ENCODE assay signal across 23 cellular contexts in the genomic region with DNA sequence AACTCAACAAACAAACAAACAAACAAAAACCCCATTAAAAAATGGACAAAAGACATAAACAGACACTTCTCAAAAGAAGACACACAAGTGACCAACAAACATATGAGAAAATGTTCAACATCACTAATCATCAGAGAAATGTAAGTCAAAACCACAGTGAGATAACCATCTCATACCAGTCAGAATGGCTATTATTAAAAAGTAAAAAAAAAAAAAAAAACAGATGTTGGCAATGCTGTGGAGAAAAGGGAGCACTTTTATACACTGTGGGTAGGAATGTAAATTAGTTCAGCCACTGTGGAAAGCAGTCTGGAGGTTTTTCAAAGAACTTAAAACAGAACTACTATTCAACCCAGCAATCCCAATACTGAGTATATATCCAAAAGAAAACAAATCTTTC.
DNase-seq lines count a peak whose midpoint lies in the region; ATAC-seq, FAIRE-seq and TF ChIP-seq lines count a peak whose summit lies in the region.
"Had no signal": no experiment of that assay in that cellular context is flagged by ENCODE, and none has a peak within 500 bp of the region (broad histone marks: within the 10 kb centered on the region; RNA-seq: fewer than 3 reads in every experiment).

No MANE protein-coding gene starts in this region.

- no peaks in the 10 kb centered on the region for H3K9me1 ChIP-seq in endothelial cell of umbilical vein (replicated peaks; ENCODE audit: control insufficient read depth, extremely low read depth, insufficient read depth, low read length)

- H3K9me3 ChIP-seq in A549 (no peaks in the 10 kb centered on the region), SK-N-SH (no peaks in the 10 kb centered on the region), endothelial cell of umbilical vein (replicated peaks; ENCODE audit: control insufficient read depth, insufficient read depth, low read length) (no peaks in the 10 kb centered on the region), osteoblast (ENCODE audit: low read depth, low read length) (no peaks in the 10 kb centered on the region)
- H3K9me3 ChIP-seq: Caco-2, MG63 had no signal

- H3K9me2 ChIP-seq in SK-N-SH = no peaks in the 10 kb centered on the region

- no peaks in the 10 kb centered on the region for H3K79me2 ChIP-seq in SK-N-SH (ENCODE audit: insufficient read depth)
- no peaks in the 10 kb centered on the region for H3K79me2 ChIP-seq in endothelial cell of umbilical vein (ENCODE audit: control insufficient read depth, insufficient read depth, low read length)
- no peaks in the 10 kb centered on the region for H3K79me2 ChIP-seq in osteoblast (ENCODE audit: insufficient read depth, low read length)

- DNase-seq in A549 (ENCODE audit: low read depth in 1 of 2, low spot score in 1 of 2) (no peak), EL (peak; percentile 45), SK-N-SH (no peak), endothelial cell of umbilical vein (ENCODE audit: low read depth, low spot score) (no peak), HPDE6-E6E7 (ENCODE audit: extremely low spot score) (no peak), CD1c-positive myeloid dendritic cell (ENCODE audit: extremely low spot score) (no peak), osteoblast (ENCODE audit: insufficient read length, low spot score, missing footprints) (no peak)
- DNase-seq in stimulated activated CD4-positive, alpha-beta T cell treated with anti-CD3 and anti-CD28 coated beads, Interleukin-2, amount 100 ng/mL, for 24 hours = no peak
- DNase-seq: 8988T; AML-193; C1 segment of cervical spinal cord; Caco-2; CD8-positive, alpha-beta T cell; Kasumi-1; MG63; NCI-H2029; NCI-H446; NCI-H524 treated with DMSO at 0.1 percent for 48 hours; SIG-M5 had no signal

- dilution Hi-C loops in endothelial cell of umbilical vein (cut with MboI; ENCODE audit: extremely low pct_ligation_motif_present, low sequenced_read_pairs) = no loop called here

- BruUV-seq in endothelial cell of umbilical vein (replicated peaks; lab: Mats Ljungman, UMichigan) = no TSS peak

- H2AFZ ChIP-seq in SK-N-SH (ENCODE audit: low read depth) = no peak overlapping the region
- H2AFZ ChIP-seq in endothelial cell of umbilical vein (ENCODE audit: low read depth, low read length) = no peak overlapping the region
- no peak overlapping the region for H2AFZ ChIP-seq in osteoblast (ENCODE audit: low read length)

- H3K36me3 ChIP-seq in SK-N-SH (replicated peaks in 1 of 2; ENCODE audit: control insufficient read depth in 1 of 2, insufficient read depth in 2 of 2, low read length in 1 of 2) = no peaks in the 10 kb centered on the region
- no peaks in the 10 kb centered on the region for H3K36me3 ChIP-seq in endothelial cell of umbilical vein (ENCODE audit: control insufficient read depth in 2 of 2, extremely low read depth in 1 of 2, insufficient read depth in 2 of 2, low read length in 2 of 2)
- H3K36me3 ChIP-seq in osteoblast (ENCODE audit: insufficient read depth, low read length) = no peaks in the 10 kb centered on the region

- POLR2A ChIA-PET in A549 (lab: Yijun Ruan, JAX) (no interaction called here), SK-N-SH (lab: Yijun Ruan, JAX) (no interaction called here), endothelial cell of umbilical vein (lab: Charles Lee) (no interaction called here)

- H3F3A ChIP-seq in SK-N-SH (replicated peaks; ENCODE audit: insufficient read depth) = peaks cover 4% of the 10 kb centered on the region

- no peak for TF ChIP-seq CTCF in A549 (IDR thresholded peaks at IDR 0.05)
- TF ChIP-seq CTCF in SK-N-SH (IDR thresholded peaks at IDR 0.05) = no peak
- TF ChIP-seq CTCF in endothelial cell of umbilical vein (IDR thresholded peaks at IDR 0.05; ENCODE audit: extremely low read depth in 1 of 2, insufficient read depth in 1 of 2, low read depth in 1 of 2, low read length in 2 of 2) = no peak
- TF ChIP-seq CTCF in osteoblast (IDR thresholded peaks at IDR 0.05; ENCODE audit: extremely low read depth, low read depth, low read length) = no peak

- intact Hi-C loops in endothelial cell of umbilical vein (cut with micrococcal nuclease) = no loop called here

- H3K9ac ChIP-seq in SK-N-SH (no peak overlapping the region), endothelial cell of umbilical vein (replicated peaks; ENCODE audit: extremely low read depth, insufficient read depth, low read length) (no peak overlapping the region)

- FAIRE-seq in A549 (lab: Jason Lieb, UNC) = peak; percentile 32
- no peak for FAIRE-seq in endothelial cell of umbilical vein (lab: Jason Lieb, UNC)
- FAIRE-seq: GM19239, HepG2 had no signal

- H4K20me1 ChIP-seq in SK-N-SH (ENCODE audit: insufficient read depth) (peaks cover 2% of the 10 kb centered on the region; the same call in 1 of the 2 replicates), endothelial cell of umbilical vein (replicated peaks; ENCODE audit: control insufficient read depth, extremely low read depth, insufficient read depth, low read length) (no peaks in the 10 kb centered on the region), osteoblast (ENCODE audit: insufficient read depth, low read length) (no peaks in the 10 kb centered on the region)

- CTCF ChIA-PET in A549 (lab: Yijun Ruan, JAX) (no interaction called here), SK-N-SH (lab: Yijun Ruan, JAX) (no interaction called here), endothelial cell of umbilical vein (lab: Charles Lee) (no interaction called here)

- no peak for TF ChIP-seq POLR2A in A549 (IDR thresholded peaks at IDR 0.05; ENCODE audit: low read length)
- no peak for TF ChIP-seq POLR2A in endothelial cell of umbilical vein (IDR thresholded peaks at IDR 0.05; ENCODE audit: low read depth, low read length)

- H3K4me1 ChIP-seq in A549 (no peaks in the 10 kb centered on the region), SK-N-SH (ENCODE audit: control insufficient read depth in 1 of 2, insufficient read depth in 2 of 2, low read depth in 1 of 2, low read length in 1 of 2) (no peaks in the 10 kb centered on the region), endothelial cell of umbilical vein (ENCODE audit: control insufficient read depth, extremely low read depth, insufficient read depth, low read length) (peaks cover 19% of the 10 kb centered on the region), osteoblast (ENCODE audit: insufficient read depth, low read length) (no peaks in the 10 kb centered on the region)

- H3K27ac ChIP-seq in A549 (no peak overlapping the region), SK-N-SH (ENCODE audit: low read depth in 2 of 2, low read length in 1 of 2) (no peak overlapping the region), endothelial cell of umbilical vein (ENCODE audit: insufficient read depth, low read depth, low read length) (no peak overlapping the region), osteoblast (ENCODE audit: low read depth, low read length) (no peak overlapping the region)
- H3K27ac ChIP-seq: SK-N-MC had no signal

- no peak for ATAC-seq in A549
- ATAC-seq: CD8-positive, alpha-beta T cell; HepG2; Panc1 had no signal

- H3K4me2 ChIP-seq in A549 (no peak overlapping the region), SK-N-SH (no peak overlapping the region), endothelial cell of umbilical vein (ENCODE audit: insufficient read depth, low read length) (no peak overlapping the region), osteoblast (ENCODE audit: insufficient read depth, low read length) (no peak overlapping the region)

- H3K4me3 ChIP-seq in A549 (no peak overlapping the region), SK-N-SH (ENCODE audit: low read depth in 2 of 2, low read length in 1 of 2) (no peak overlapping the region), endothelial cell of umbilical vein (replicated peaks in 1 of 3; ENCODE audit: insufficient read depth in 1 of 3, low read depth in 1 of 3, low read length in 3 of 3) (no peak overlapping the region), osteoblast (ENCODE audit: insufficient read depth, low read length) (no peak overlapping the region)
- H3K4me3 ChIP-seq: MG63, SK-N-MC had no signal

- no peak for TF ChIP-seq EP300 in A549 (IDR thresholded peaks at IDR 0.05)
- peak in 1 of 2 experiments; percentile 43; a peak in 2 of 4 replicates for TF ChIP-seq EP300 in SK-N-SH (IDR thresholded peaks at IDR 0.05; ENCODE audit: borderline replicate concordance in 1 of 2, low read depth in 1 of 2, low read length in 1 of 2)

- TF ChIP-seq RAD21 in A549 (conservative IDR thresholded peaks at IDR 0.05 in 1 of 2, IDR thresholded peaks at IDR 0.05 in 1 of 2) = no peak
- TF ChIP-seq RAD21 in SK-N-SH (IDR thresholded peaks at IDR 0.05; ENCODE audit: low read length) = no peak

- no peaks in the 10 kb centered on the region for H3K27me3 ChIP-seq in SK-N-SH (ENCODE audit: insufficient read depth)
- no peaks in the 10 kb centered on the region for H3K27me3 ChIP-seq in endothelial cell of umbilical vein (ENCODE audit: control insufficient read depth in 2 of 2, insufficient read depth in 2 of 2, low read length in 2 of 2)
- H3K27me3 ChIP-seq in osteoblast (ENCODE audit: insufficient read depth, low read length) = no peaks in the 10 kb centered on the region
- H3K27me3 ChIP-seq: MG63 had no signal

TF ChIP-seq in A549, 52 proteins besides CTCF, POLR2A, EP300 and RAD21 (continues in another document):
- TF ChIP-seq ZC3H11A (IDR thresholded peaks at IDR 0.05) = no peak
- no peak for TF ChIP-seq JUN (IDR thresholded peaks at IDR 0.05)
- TF ChIP-seq KDM1A (IDR thresholded peaks at IDR 0.05; ENCODE audit: low read depth) = no peak
- TF ChIP-seq RNF2 (IDR thresholded peaks at IDR 0.05; ENCODE audit: borderline replicate concordance, low read depth) = no peak
- TF ChIP-seq GATA3 (IDR thresholded peaks at IDR 0.05; ENCODE audit: borderline replicate concordance) = no peak

TF ChIP-seq in SK-N-SH, 30 proteins besides CTCF, POLR2A, EP300 and RAD21 (continues in another document):
- TF ChIP-seq NFIC (IDR thresholded peaks at IDR 0.05; ENCODE audit: borderline replicate concordance) = peak; percentile 36; the same call in 1 of the 2 replicates

TF ChIP-seq in endothelial cell of umbilical vein, 7 proteins besides CTCF, POLR2A, EP300 and RAD21:
- no peak for TF ChIP-seq EZH2 (IDR thresholded peaks at IDR 0.05; ENCODE audit: borderline replicate concordance, low read depth, low read length, severe bottlenecking)
- TF ChIP-seq POLR2AphosphoS5 (IDR thresholded peaks at IDR 0.05; ENCODE audit: insufficient read depth, low read depth, low read length) = no peak
- peak; percentile 37 for TF ChIP-seq GATA2 (IDR thresholded peaks at IDR 0.05; ENCODE audit: insufficient read depth, insufficient read length, low read depth, low read length)

Comparison
In these comparisons a context has a peak if more than half of its experiments do, and no peak if none do; other contexts are left out.
1. Of the 12 proteins assayed by ChIP-seq in both A549 and SK-N-SH: peak only in A549: none; only in SK-N-SH: FOSL2 and PBX3; in both: none; in neither: 9; mixed calls (peak in some experiments, not most) for 1.